Comparison of ENCODE assay signal across 39 cellular contexts in the genomic region with DNA sequence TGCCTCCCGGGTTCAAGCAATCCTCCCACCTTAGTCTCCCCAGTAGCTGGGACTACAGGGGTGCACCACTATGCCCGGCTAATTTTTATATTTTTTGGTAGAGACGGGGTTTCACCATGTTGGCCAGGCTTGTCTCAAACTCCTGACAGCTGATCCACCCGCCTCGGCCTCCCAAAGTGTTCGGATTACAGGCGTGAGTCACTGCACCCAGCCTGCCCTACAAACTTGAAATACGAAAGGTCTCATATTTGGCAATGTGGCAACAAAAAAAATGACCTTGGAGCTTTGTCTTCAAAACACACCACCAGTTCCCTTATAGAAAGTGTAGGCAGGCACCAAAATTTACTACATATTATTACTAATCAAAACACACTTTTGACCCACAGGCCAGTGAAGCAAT. TPM values are rescaled to one million over a fixed set of nuclear protein-coding genes. Genes with fewer than 3 reads are reported as not detected.
"Had no signal": no experiment of that assay in that cellular context is flagged by ENCODE, and none has a peak within 500 bp of the region (broad histone marks: within the 10 kb centered on the region; RNA-seq: fewer than 3 reads in every experiment).

No MANE protein-coding gene starts in this region.

- H3K9me3 Mint-ChIP-seq: activated B cell treated with CpG ODN at 0.5 μM for 24 hours; activated CD4-positive, alpha-beta memory T cell treated with anti-CD3 and anti-CD28 coated beads for 36 hours; activated CD4-positive, alpha-beta T cell treated with anti-CD3 and anti-CD28 coated beads, Interleukin-2, amount 10 ng/mL, durations not matched to agents 24 days and 14 days; activated CD8-positive, alpha-beta T cell treated with anti-CD3 and anti-CD28 coated beads for 36 hours; activated naive CD4-positive, alpha-beta T cell treated with anti-CD3 and anti-CD28 coated beads for 36 hours; activated naive CD4-positive, alpha-beta T cell treated with anti-CD3 and anti-CD28 coated beads, Interleukin-2, amount 50 U/mL, for 72 hours; activated naive CD8-positive, alpha-beta T cell treated with anti-CD3 and anti-CD28 coated beads for 36 hours; activated T-cell treated with anti-CD3 and anti-CD28 coated beads, Interleukin-2, amount 50 U/mL, for 4 hours; activated T-cell treated with anti-CD3 and anti-CD28 coated beads, Interleukin-2, amount 50 U/mL, for 72 hours; activated T-helper 1 cell treated with anti-CD3 and anti-CD28 coated beads, Interleukin-12 subunit alpha, Interleukin-12 subunit beta, Interleukin-2, Interleukin-4 antibody, amounts not matched to agents 30 ng/mL and 10 ng/mL and 1 ng/mL, durations not matched to agents 14 hours and 24 hours and 36 hours; activated T-helper 17 cell treated with anti-CD3 and anti-CD28 coated beads, Interleukin-2, amount 50 U/mL, for 72 hours; central memory CD8-positive, alpha-beta T cell; T-helper 1 cell treated with Interleukin-12 subunit alpha and Interleukin-12 subunit beta and Interleukin-4 antibody, amounts not matched to agents 30 μg/mL and 1 μg/mL, for 36 hours; T-helper 2 cell treated with Interferon-gamma antibody and Interleukin-4, amounts not matched to agents 5 μg/mL and 100 μg/mL, for 36 hours had no signal

- DNase-seq: activated B cell treated with CpG ODN at 0.5 μM for 24 hours; activated CD4-positive, alpha-beta memory T cell treated with anti-CD3 and anti-CD28 coated beads for 36 hours; activated CD4-positive, alpha-beta T cell treated with anti-CD3 and anti-CD28 coated beads for 4 hours; activated CD4-positive, alpha-beta T cell treated with anti-CD3 and anti-CD28 coated beads, Interleukin-2, amount 10 ng/mL, durations not matched to agents 24 days and 14 days; activated CD4-positive, alpha-beta T cell treated with anti-CD3 and anti-CD28 coated beads, Interleukin-2, amount 50 U/mL, for 1 hour; activated CD4-positive, alpha-beta T cell treated with anti-CD3 and anti-CD28 coated beads, Interleukin-2, amount 50 U/mL, for 4 hours; activated CD4-positive, CD25-positive, alpha-beta regulatory T cell treated with anti-CD3 and anti-CD28 coated beads, Interleukin-2, amount 50 U/mL, for 72 hours; activated CD8-positive, alpha-beta memory T cell treated with anti-CD3 and anti-CD28 coated beads, Interleukin-2, amount 50 U/mL, for 4 hours; activated CD8-positive, alpha-beta T cell treated with anti-CD3 and anti-CD28 coated beads for 36 hours; activated effector memory CD4-positive, alpha-beta T cell treated with anti-CD3 and anti-CD28 coated beads, Interleukin-2, amount 50 U/mL, for 16 hours; activated gamma-delta T cell treated with Interleukin-2 at 50 U/mL for 16 hours; activated naive CD4-positive, alpha-beta T cell; activated naive CD4-positive, alpha-beta T cell treated with anti-CD3 and anti-CD28 coated beads for 36 hours; activated naive CD4-positive, alpha-beta T cell treated with anti-CD3 and anti-CD28 coated beads, Interleukin-2, amount 50 U/mL, for 16 hours; activated naive CD8-positive, alpha-beta T cell treated with anti-CD3 and anti-CD28 coated beads for 36 hours; activated T-cell treated with anti-CD3 and anti-CD28 coated beads for 4 hours; activated T-cell treated with anti-CD3 and anti-CD28 coated beads, Interleukin-2, amount 50 U/mL, for 1 hour; activated T-cell treated with anti-CD3 and anti-CD28 coated beads, Interleukin-2, amount 50 U/mL, for 4 hours; activated T-cell treated with anti-CD3 and anti-CD28 coated beads, Interleukin-2, amount 50 U/mL, for 72 hours; adrenal gland; amniotic stem cell; aorta; body of pancreas; brain microvascular endothelial cell; caudate nucleus; cerebellar nuclear complex; T-helper 1 cell; T-helper 2 cell; T-helper 9 cell had no signal

- H3K9me3 ChIP-seq: adrenal gland, body of pancreas had no signal

- H3K4me1 ChIP-seq: adrenal gland, body of pancreas had no signal

- H3K27ac ChIP-seq: adrenal gland, body of pancreas, brain microvascular endothelial cell, cardiac muscle cell, VCaP had no signal

- H3K4me1 Mint-ChIP-seq: activated B cell treated with CpG ODN at 0.5 μM for 24 hours; activated CD4-positive, alpha-beta T cell treated with anti-CD3 and anti-CD28 coated beads, Interleukin-2, amount 10 ng/mL, durations not matched to agents 24 days and 14 days; activated naive CD8-positive, alpha-beta T cell treated with anti-CD3 and anti-CD28 coated beads for 36 hours; activated T-helper 17 cell treated with anti-CD3 and anti-CD28 coated beads, Interleukin-2, amount 50 U/mL, for 72 hours; central memory CD8-positive, alpha-beta T cell had no signal

- H3K36me3 ChIP-seq: adrenal gland, brain microvascular endothelial cell, cardiac muscle cell had no signal

- H3K4me3 ChIP-seq: adrenal gland, body of pancreas, cardiac muscle cell had no signal

- H3K27me3 Mint-ChIP-seq: activated B cell treated with CpG ODN at 0.5 μM for 24 hours; activated CD4-positive, alpha-beta memory T cell treated with anti-CD3 and anti-CD28 coated beads for 36 hours; activated CD8-positive, alpha-beta T cell treated with anti-CD3 and anti-CD28 coated beads for 36 hours; activated naive CD8-positive, alpha-beta T cell treated with anti-CD3 and anti-CD28 coated beads for 36 hours; activated T-helper 17 cell treated with anti-CD3 and anti-CD28 coated beads, Interleukin-2, amount 50 U/mL, for 72 hours; central memory CD8-positive, alpha-beta T cell had no signal

- H3K4me3 Mint-ChIP-seq: activated B cell treated with CpG ODN at 0.5 μM for 24 hours; activated CD4-positive, alpha-beta memory T cell treated with anti-CD3 and anti-CD28 coated beads for 36 hours; activated CD4-positive, alpha-beta T cell treated with anti-CD3 and anti-CD28 coated beads, Interleukin-2, amount 10 ng/mL, durations not matched to agents 24 days and 14 days; activated CD8-positive, alpha-beta T cell treated with anti-CD3 and anti-CD28 coated beads for 36 hours; activated naive CD4-positive, alpha-beta T cell treated with anti-CD3 and anti-CD28 coated beads for 36 hours; activated naive CD8-positive, alpha-beta T cell treated with anti-CD3 and anti-CD28 coated beads for 36 hours; activated T-cell treated with anti-CD3 and anti-CD28 coated beads, Interleukin-2, amount 50 U/mL, for 4 hours; activated T-cell treated with anti-CD3 and anti-CD28 coated beads, Interleukin-2, amount 50 U/mL, for 72 hours; activated T-helper 1 cell treated with anti-CD3 and anti-CD28 coated beads, Interleukin-12 subunit alpha, Interleukin-12 subunit beta, Interleukin-2, Interleukin-4 antibody, amounts not matched to agents 30 ng/mL and 10 ng/mL and 1 ng/mL, durations not matched to agents 14 hours and 24 hours and 36 hours; activated T-helper 17 cell treated with anti-CD3 and anti-CD28 coated beads, Interleukin-2, amount 50 U/mL, for 72 hours; central memory CD8-positive, alpha-beta T cell; T-helper 1 cell treated with Interleukin-12 subunit alpha and Interleukin-12 subunit beta and Interleukin-4 antibody, amounts not matched to agents 30 μg/mL and 1 μg/mL, for 36 hours; T-helper 2 cell treated with Interferon-gamma antibody and Interleukin-4, amounts not matched to agents 5 μg/mL and 100 μg/mL, for 36 hours had no signal

- H3K27ac Mint-ChIP-seq: activated B cell treated with CpG ODN at 0.5 μM for 24 hours; activated CD4-positive, alpha-beta memory T cell treated with anti-CD3 and anti-CD28 coated beads for 36 hours; activated CD4-positive, alpha-beta T cell treated with anti-CD3 and anti-CD28 coated beads, Interleukin-2, amount 10 ng/mL, durations not matched to agents 24 days and 14 days; activated CD8-positive, alpha-beta T cell treated with anti-CD3 and anti-CD28 coated beads for 36 hours; activated naive CD4-positive, alpha-beta T cell treated with anti-CD3 and anti-CD28 coated beads for 36 hours; activated naive CD4-positive, alpha-beta T cell treated with anti-CD3 and anti-CD28 coated beads, Interleukin-2, amount 50 U/mL, for 72 hours; activated naive CD8-positive, alpha-beta T cell treated with anti-CD3 and anti-CD28 coated beads for 36 hours; activated T-cell treated with anti-CD3 and anti-CD28 coated beads, Interleukin-2, amount 50 U/mL, for 72 hours; activated T-helper 1 cell treated with anti-CD3 and anti-CD28 coated beads, Interleukin-12 subunit alpha, Interleukin-12 subunit beta, Interleukin-2, Interleukin-4 antibody, amounts not matched to agents 30 ng/mL and 10 ng/mL and 1 ng/mL, durations not matched to agents 14 hours and 24 hours and 36 hours; activated T-helper 17 cell treated with anti-CD3 and anti-CD28 coated beads, Interleukin-2, amount 50 U/mL, for 72 hours; T-helper 1 cell treated with Interleukin-12 subunit alpha and Interleukin-12 subunit beta and Interleukin-4 antibody, amounts not matched to agents 30 μg/mL and 1 μg/mL, for 36 hours; T-helper 2 cell treated with Interferon-gamma antibody and Interleukin-4, amounts not matched to agents 5 μg/mL and 100 μg/mL, for 36 hours had no signal

- H3K27me3 ChIP-seq: body of pancreas, brain microvascular endothelial cell, cardiac muscle cell had no signal

- H3K36me3 Mint-ChIP-seq: activated CD4-positive, alpha-beta memory T cell treated with anti-CD3 and anti-CD28 coated beads for 36 hours; activated naive CD4-positive, alpha-beta T cell treated with anti-CD3 and anti-CD28 coated beads, Interleukin-2, amount 50 U/mL, for 72 hours; activated naive CD8-positive, alpha-beta T cell treated with anti-CD3 and anti-CD28 coated beads for 36 hours had no signal

RNA-seq across cellular contexts. Expression of gene PTCHD1, which starts 22.9 kb away (rescaled TPM):
- total RNA-seq: activated CD4-positive, alpha-beta memory T cell treated with anti-CD3 and anti-CD28 coated beads for 36 hours; activated CD4-positive, alpha-beta T cell treated with anti-CD3 and anti-CD28 coated beads, Interleukin-2, amount 10 ng/mL, durations not matched to agents 24 days and 14 days; activated CD8-positive, alpha-beta memory T cell treated with anti-CD3 and anti-CD28 coated beads for 36 hours; activated CD8-positive, alpha-beta T cell treated with anti-CD3 and anti-CD28 coated beads for 36 hours; activated naive CD4-positive, alpha-beta T cell treated with anti-CD3 and anti-CD28 coated beads for 36 hours; activated naive CD4-positive, alpha-beta T cell treated with anti-CD3 and anti-CD28 coated beads, Interleukin-2, amount 50 U/mL, for 72 hours; activated naive CD8-positive, alpha-beta T cell treated with anti-CD3 and anti-CD28 coated beads for 36 hours; activated T-cell treated with anti-CD3 and anti-CD28 coated beads, Interleukin-2, amount 50 U/mL, for 4 hours; activated T-cell treated with anti-CD3 and anti-CD28 coated beads, Interleukin-2, amount 50 U/mL, for 72 hours; activated T-helper 1 cell treated with anti-CD3 and anti-CD28 coated beads, Interleukin-12 subunit alpha, Interleukin-12 subunit beta, Interleukin-2, Interleukin-4 antibody, amounts not matched to agents 30 ng/mL and 10 ng/mL and 1 ng/mL, durations not matched to agents 14 hours and 24 hours and 36 hours; bronchial epithelial cell had no signal
